ENCODE assay signal across 22 cellular contexts in the genomic region with DNA sequence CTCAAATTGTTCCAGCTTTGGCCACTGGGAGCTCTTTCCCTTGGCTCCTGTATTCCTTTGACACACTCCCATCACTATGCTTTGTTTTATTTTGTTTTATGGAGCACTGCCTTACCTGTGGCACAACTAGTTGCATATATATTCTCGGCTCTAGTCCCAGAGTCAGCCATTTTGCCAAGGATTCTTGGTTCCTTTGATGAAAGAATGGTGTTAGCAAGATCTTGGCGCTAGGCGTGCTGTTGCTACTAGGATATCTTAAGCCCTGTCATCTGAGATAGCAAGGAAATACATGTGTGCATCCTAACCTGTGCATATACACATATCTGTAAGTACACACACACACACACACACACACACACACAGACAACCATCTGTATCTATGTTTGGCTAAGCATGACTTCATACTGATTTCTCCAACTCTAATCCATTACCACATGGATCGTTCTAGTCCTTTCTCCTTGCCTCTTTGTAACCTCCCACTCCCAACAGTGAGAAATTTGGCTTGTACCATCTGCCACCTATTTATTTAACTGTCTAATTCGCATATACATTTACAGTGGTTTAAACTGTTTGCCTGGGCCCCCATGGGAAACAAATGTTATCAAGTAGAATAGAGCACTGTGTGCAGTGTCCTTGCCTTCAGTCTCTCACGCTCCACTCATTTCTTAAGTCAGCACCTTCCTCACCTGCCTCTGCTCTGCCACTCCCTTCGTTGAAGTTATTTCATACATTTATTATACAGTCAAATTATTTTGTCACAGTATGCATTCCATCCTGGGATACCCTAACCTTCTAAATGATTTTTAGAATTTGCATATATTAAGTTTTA.
"Had no signal": no experiment of that assay in that cellular context is flagged by ENCODE, and none has a peak within 500 bp of the region (broad histone marks: within the 10 kb centered on the region; RNA-seq: fewer than 3 reads in every experiment).

No MANE protein-coding gene starts in this region.

- H3K4me3 ChIP-seq: heart right ventricle, right lobe of liver, skin epidermis, stomach, suprapubic skin, vagina had no signal

- H3K9me3 ChIP-seq: suprapubic skin, vagina had no signal

- DNase-seq: activated CD4-positive, alpha-beta T cell treated with anti-CD3 and anti-CD28 coated beads for 4 hours; activated CD4-positive, alpha-beta T cell treated with anti-CD3 and anti-CD28 coated beads, Interleukin-2, amount 50 U/mL, for 48 hours; activated CD4-positive, CD25-positive, alpha-beta regulatory T cell; activated CD8-positive, alpha-beta memory T cell treated with anti-CD3 and anti-CD28 coated beads, Interleukin-2, amount 50 U/mL, for 48 hours; activated naive CD4-positive, alpha-beta T cell treated with Interleukin-2 at 50 U/mL for 16 hours; activated naive CD8-positive, alpha-beta T cell treated with anti-CD3 and anti-CD28 coated beads for 36 hours; activated T-cell treated with anti-CD3 and anti-CD28 coated beads, Interleukin-2, amount 50 U/mL, for 4 hours; amniotic stem cell; cortex of kidney; heart right ventricle; islet precursor cell; left cardiac atrium; naive B cell; nucleus accumbens; posterior cingulate gyrus; right lobe of liver; stomach; trophoblast cell had no signal

- H3K27ac ChIP-seq: epithelial cell of prostate, heart right ventricle, right lobe of liver, skin epidermis, stomach, suprapubic skin, vagina had no signal

- H3K4me1 ChIP-seq: stomach, suprapubic skin, vagina had no signal

- H3K27me3 ChIP-seq: heart right ventricle, right lobe of liver, suprapubic skin, vagina had no signal

- H3K36me3 ChIP-seq: heart right ventricle, right lobe of liver, stomach, suprapubic skin, vagina had no signal
